Comparison of ENCODE assay signal across 17 cellular contexts in genomic region chr7:151801782-151802468, GRCh38.
DNase-seq lines count a peak whose midpoint lies in the region; ATAC-seq and TF ChIP-seq lines count a peak whose summit lies in the region.
"Had no signal": no experiment of that assay in that cellular context is flagged by ENCODE, and none has a peak within 500 bp of the region (broad histone marks: within the 10 kb centered on the region; RNA-seq: fewer than 3 reads in every experiment).

No MANE protein-coding gene starts in this region.

- no peaks in the 10 kb centered on the region for H3K9me2 ChIP-seq in hepatocyte (replicated peaks; ENCODE audit: insufficient read depth)

- no peaks in the 10 kb centered on the region for H3K27me3 Mint-ChIP-seq in memory B cell

- peak; percentile 63 for ATAC-seq in body of pancreas
- no peak for ATAC-seq in memory B cell (ENCODE audit: low read depth)
- ATAC-seq: PC-3 had no signal

- H3K4me1 Mint-ChIP-seq in memory B cell = peaks cover 21% of the 10 kb centered on the region

- H3K4me3 ChIP-seq in body of pancreas = no peak overlapping the region
- no peak overlapping the region for H3K4me3 ChIP-seq in hepatocyte
- H3K4me3 ChIP-seq in stomach = no peak overlapping the region
- H3K4me3 ChIP-seq: SJCRH30 had no signal

- H3K4me3 Mint-ChIP-seq in memory B cell = no peak overlapping the region

- H3K36me3 Mint-ChIP-seq in memory B cell = peaks cover 14% of the 10 kb centered on the region

- intact Hi-C loops in body of pancreas (cut with DNase I) (no loop called here), stomach (cut with DNase I; ENCODE audit: low total_unique reads) (no loop called here)

- H3K9me3 Mint-ChIP-seq in memory B cell = no peaks in the 10 kb centered on the region

- TF ChIP-seq POLR2A in body of pancreas (IDR thresholded peaks at IDR 0.05) = no peak
- TF ChIP-seq POLR2A in stomach (IDR thresholded peaks at IDR 0.05) = no peak

- no peak for TF ChIP-seq EP300 in stomach (IDR thresholded peaks at IDR 0.05)

- TF ChIP-seq CTCF in body of pancreas (IDR thresholded peaks at IDR 0.05) (no peak), hepatocyte (IDR thresholded peaks at IDR 0.05; ENCODE audit: poor library complexity) (no peak), stomach (IDR thresholded peaks at IDR 0.05) (no peak)

- peak overlapping the region in 3 of 4 donors; percentile 50 to 63 (median 59) for H3K27ac ChIP-seq in body of pancreas
- H3K27ac ChIP-seq in hepatocyte = peak overlapping the region; percentile 39
- peak overlapping the region in 2 of 5 donors; percentile 34 to 39 for H3K27ac ChIP-seq in stomach
- H3K27ac ChIP-seq: RWPE1, SJCRH30 had no signal

- peak; percentile 60 to 74 (median 70) for DNase-seq in body of pancreas
- DNase-seq in hepatocyte (ENCODE audit: low spot score) = no peak
- no peak for DNase-seq in memory B cell (ENCODE audit: low spot score in 2 of 2)
- peak; percentile 50 for DNase-seq in stomach
- no peak for DNase-seq in ecto neural progenitor cell (ENCODE audit: low spot score)
- no peak for DNase-seq in stimulated activated CD4-positive, alpha-beta T cell treated with anti-CD3 and anti-CD28 coated beads, Interleukin-12 subunit alpha, Interleukin-12 subunit beta, amount 100 ng/mL, for 4 hours
- DNase-seq in superior temporal gyrus (ENCODE audit: extremely low spot score) = no peak
- DNase-seq: C1 segment of cervical spinal cord, IMR-90, NCI-H1048, NCI-H1436, NCI-H2029, NCI-H345, NCI-H524 treated with DMSO at 0.1 percent for 48 hours, PC-3, SJCRH30 had no signal

- H4K20me1 ChIP-seq in hepatocyte (ENCODE audit: insufficient read depth, poor library complexity, severe bottlenecking) = no peaks in the 10 kb centered on the region

- H2AFZ ChIP-seq in hepatocyte = no peak overlapping the region

- peak overlapping the region; percentile 36 for H3K27ac Mint-ChIP-seq in memory B cell

- H3K4me2 ChIP-seq in hepatocyte = no peak overlapping the region

- H3K9me3 ChIP-seq in body of pancreas (no peaks in the 10 kb centered on the region), hepatocyte (ENCODE audit: low read depth) (no peaks in the 10 kb centered on the region), stomach (no peaks in the 10 kb centered on the region)

- H3K36me3 ChIP-seq in body of pancreas (replicated peaks in 1 of 2; ENCODE audit: insufficient read depth in 1 of 2, low read depth in 2 of 2) (no peaks in the 10 kb centered on the region), hepatocyte (replicated peaks; ENCODE audit: insufficient read depth, low read depth) (no peaks in the 10 kb centered on the region), stomach (peaks cover 0 to 3% (median 0%) of the 10 kb centered on the region in 4 donors)
- H3K36me3 ChIP-seq: SJCRH30 had no signal

- H3K27me3 ChIP-seq in body of pancreas (no peaks in the 10 kb centered on the region), hepatocyte (no peaks in the 10 kb centered on the region), stomach (no peaks in the 10 kb centered on the region)
- H3K27me3 ChIP-seq: SJCRH30 had no signal

- H3K4me1 ChIP-seq in body of pancreas (peaks cover 34% of the 10 kb centered on the region), hepatocyte (ENCODE audit: insufficient read depth) (peaks cover 5% of the 10 kb centered on the region), stomach (peaks cover 29 to 57% (median 33%) of the 10 kb centered on the region in 4 donors)

- WGBS in body of pancreas, 2 donors = 53 to 61% methylated on average over 12 to 15 of the region's 15 CpGs
- WGBS in hepatocyte (ENCODE audit: low lambda C conversion rate, missing lambda C conversion rate) = 83% methylated on average over 15 of the region's 15 CpGs
- 58 to 73% (median 66%) methylated on average over 14 to 15 of the region's 15 CpGs for WGBS in stomach, 5 donors

- no peaks in the 10 kb centered on the region for H3K79me2 ChIP-seq in hepatocyte

Comparison
In these comparisons a context has a peak if more than half of its experiments do, and no peak if none do; other contexts are left out.
1. DNase-seq: peak in body of pancreas (4 of 4) and stomach (single experiment); none in hepatocyte (single experiment), memory B cell (0 of 2), ecto neural progenitor cell (single experiment), stimulated activated CD4-positive, alpha-beta T cell treated with anti-CD3 and anti-CD28 coated beads, Interleukin-12 subunit alpha, Interleukin-12 subunit beta, amount 100 ng/mL, for 4 hours (single experiment) and superior temporal gyrus (single experiment).